ENCODE assay signal across 19 cellular contexts in genomic region chr1:151968791-151969399, GRCh38. TPM values are rescaled to one million over a fixed set of nuclear protein-coding genes. Genes with fewer than 3 reads are reported as not detected.
DNase-seq lines count a peak whose midpoint lies in the region; ATAC-seq and TF ChIP-seq lines count a peak whose summit lies in the region.
"Had no signal": no experiment of that assay in that cellular context is flagged by ENCODE, and none has a peak within 500 bp of the region (broad histone marks: within the 10 kb centered on the region; RNA-seq: fewer than 3 reads in every experiment).

No MANE protein-coding gene starts in this region.

- no peak overlapping the region for H3K4me3 ChIP-seq in A673 (ENCODE audit: low read depth, low read length, poor library complexity, severe bottlenecking)
- H3K4me3 ChIP-seq in HEK293 (ENCODE audit: low read depth, low read length), result no peak overlapping the region
- no peak overlapping the region for H3K4me3 ChIP-seq in hepatocyte
- H3K4me3 ChIP-seq: suprapubic skin, vagina had no signal

- DNase-seq in A673 (ENCODE audit: low spot score) (no peak), hepatocyte (ENCODE audit: low spot score) (no peak), UCSD-AML1 (lab: John Stamatoyannopoulos, UW; ENCODE audit: unreplicated experiment) (no peak), activated T-cell treated with anti-CD3 and anti-CD28 coated beads for 4 hours (no peak), NCI-H1092 (lab: John Stamatoyannopoulos, UW) (no peak)
- DNase-seq: activated CD8-positive, alpha-beta memory T cell treated with anti-CD3 and anti-CD28 coated beads, Interleukin-2, amount 50 U/mL, for 48 hours; activated gamma-delta T cell; central memory CD4-positive, alpha-beta T cell; HCEC 1CT; naive B cell; NCI-H1436 treated with DMSO at 0.1 percent for 48 hours; NCI-H2171; SHP77 treated with DMSO at 0.1 percent for 48 hours had no signal

- 65% methylated on average over 3 of the region's 3 CpGs for WGBS in hepatocyte (ENCODE audit: low lambda C conversion rate, missing lambda C conversion rate)

- no peak overlapping the region for H3K4me2 ChIP-seq in hepatocyte

- H3K79me2 ChIP-seq in hepatocyte, result no peaks in the 10 kb centered on the region
- H3K79me2 ChIP-seq: parathyroid adenoma had no signal

- H3K36me3 ChIP-seq in A673 (ENCODE audit: insufficient read depth, low read length, poor library complexity, severe bottlenecking) (no peaks in the 10 kb centered on the region), HEK293 (ENCODE audit: control insufficient read depth in 2 of 2, insufficient read depth in 1 of 2, low read length in 2 of 2) (no peaks in the 10 kb centered on the region), hepatocyte (replicated peaks; ENCODE audit: insufficient read depth, low read depth) (no peaks in the 10 kb centered on the region)
- H3K36me3 ChIP-seq: suprapubic skin, vagina had no signal

- BruUV-seq in A673 (replicated peaks; lab: Mats Ljungman, UMichigan), result no TSS peak

- intact Hi-C loops in A673 (cut with micrococcal nuclease; ENCODE audit: unreplicated experiment), result loop anchor here (1.0 to 2.0 kb wide), 3 partner anchors 20 to 44 kb away; no protein-coding TSS in a partner anchor

- H3K27ac ChIP-seq in A673 (ENCODE audit: low read depth, low read length, poor library complexity, severe bottlenecking) (no peak overlapping the region), HEK293 (ENCODE audit: extremely low read depth, low read depth, low read length) (no peak overlapping the region), hepatocyte (no peak overlapping the region)
- H3K27ac ChIP-seq: parathyroid adenoma, suprapubic skin, vagina had no signal

- H2AFZ ChIP-seq in hepatocyte, result no peak overlapping the region

- POLR2A ChIA-PET in A673 (lab: Charles Lee; ENCODE audit: low non-redundant PET), result no interaction called here
- POLR2A ChIA-PET in HEK293 (lab: Yijun Ruan, JAX), result interaction anchor here (0.6 to 2.1 kb wide), 4 partner anchors 23 to 429 kb away, joined by 3 to 13 read pairs (median 4); partner anchors contain the start of genes S100A10 and TUFT1

- 0 out of 2 replicates have a peak, but pooled peaks have one; percentile 8 for TF ChIP-seq CTCF in A673 (conservative IDR thresholded peaks at IDR 0.05; ENCODE audit: low read depth, low read length)
- peak; percentile 63 for TF ChIP-seq CTCF in HEK293 (tag by site-specific recombination; IDR thresholded peaks at IDR 0.05)
- TF ChIP-seq CTCF in hepatocyte (IDR thresholded peaks at IDR 0.05; ENCODE audit: poor library complexity), result peak; percentile 6

- CTCF ChIA-PET in A673 (lab: Charles Lee), result interaction anchor here (0.6 to 2.1 kb wide), 6 partner anchors 19 to 45 kb away, joined by 3 to 25 read pairs (median 3); no protein-coding TSS in a partner anchor
- CTCF ChIA-PET in HEK293 (lab: Yijun Ruan, JAX), result interaction anchor here (0.5 to 11.4 kb wide), 27 partner anchors 7 to 1832 kb away, joined by 3 to 409 read pairs (median 6); partner anchors contain the start of gene S100A10

- H3K9me3 ChIP-seq in A673 (ENCODE audit: low read depth, low read length, poor library complexity, severe bottlenecking) (no peaks in the 10 kb centered on the region), HEK293 (ENCODE audit: control insufficient read depth, insufficient read depth, low read depth, low read length) (no peaks in the 10 kb centered on the region), hepatocyte (ENCODE audit: low read depth) (no peaks in the 10 kb centered on the region)
- H3K9me3 ChIP-seq: suprapubic skin, vagina had no signal

- H4K20me1 ChIP-seq in hepatocyte (ENCODE audit: insufficient read depth, poor library complexity, severe bottlenecking), result no peaks in the 10 kb centered on the region

- H3K27me3 ChIP-seq in A673 (replicated peaks; ENCODE audit: insufficient read depth, low read depth, low read length, poor library complexity), result peaks cover 6% of the 10 kb centered on the region
- H3K27me3 ChIP-seq in hepatocyte, result no peaks in the 10 kb centered on the region
- H3K27me3 ChIP-seq: suprapubic skin, vagina had no signal

- H3K9me2 ChIP-seq in hepatocyte (replicated peaks; ENCODE audit: insufficient read depth), result no peaks in the 10 kb centered on the region

- ATAC-seq in SK-N-SH treated with all-trans-retinoic acid at 6 μM for 48 hours, result peak; percentile 35
- no peak for ATAC-seq in HG03045 (IDR thresholded peaks at IDR 0.05; ENCODE audit: unreplicated experiment)

- H3K4me1 ChIP-seq in A673 (ENCODE audit: insufficient read depth, low read length, poor library complexity, severe bottlenecking) (peaks cover 39% of the 10 kb centered on the region), HEK293 (ENCODE audit: control insufficient read depth, insufficient read depth, low read length) (peaks cover 8% of the 10 kb centered on the region; the same call in 1 of the 2 replicates), hepatocyte (ENCODE audit: insufficient read depth) (peaks cover 28% of the 10 kb centered on the region)
- H3K4me1 ChIP-seq: parathyroid adenoma had no signal

TF ChIP-seq in HEK293, 187 proteins besides CTCF, POLR2A, EP300 and RAD21 (continues in another document):
- TF ChIP-seq SP7 (tag by site-specific recombination; IDR thresholded peaks at IDR 0.05) (0 out of 2 replicates have a peak, but pooled peaks have one; percentile 34), ZBTB10 (tag by site-specific recombination; IDR thresholded peaks at IDR 0.05) (no peak)

TF ChIP-seq in SK-N-SH treated with all-trans-retinoic acid at 6 μM for 48 hours, 23 proteins besides CTCF, POLR2A, EP300 and RAD21:
- TF ChIP-seq ZFP30 (CRISPR knock-in tag; IDR thresholded peaks at IDR 0.05) (no peak), ISL1 (CRISPR knock-in tag; IDR thresholded peaks at IDR 0.05) (no peak), ESRRG (CRISPR knock-in tag; IDR thresholded peaks at IDR 0.05) (no peak), CSRNP3 (CRISPR knock-in tag; IDR thresholded peaks at IDR 0.05) (no peak), ZNF8 (CRISPR knock-in tag; IDR thresholded peaks at IDR 0.05) (no peak), ZNF565 (CRISPR knock-in tag; conservative IDR thresholded peaks at IDR 0.05; ENCODE audit: low read depth) (no peak), GLIS3 (CRISPR knock-in tag; IDR thresholded peaks at IDR 0.05) (no peak), ZNF70 (CRISPR knock-in tag; IDR thresholded peaks at IDR 0.05) (no peak)

RNA-seq across cellular contexts. Expression of gene S100A10, which starts 24.8 kb away (rescaled TPM):
- total RNA-seq in A673 (2021) (34.0 and 42.4 TPM in 2 replicates), hepatocyte (408 and 485 TPM in 2 replicates)
- 3,367 and 3,493 TPM in 2 replicates for polyA plus RNA-seq in hepatocyte

RNA-seq across cellular contexts. Expression of gene THEM4, which starts 59.6 kb away (rescaled TPM):
- total RNA-seq in A673 (2021) (1.2 and 3.0 TPM in 2 replicates), hepatocyte (18.6 and 24.8 TPM in 2 replicates)
- polyA plus RNA-seq in hepatocyte, result 20.2 and 25.2 TPM in 2 replicates

Comparison
In these comparisons a context has a peak if more than half of its experiments do, and no peak if none do; other contexts are left out.
1. CTCF ChIP-seq: peak in every context shown above with its lines; median percentile 63 in HEK293; 8 in A673; 6 in hepatocyte.